In genomic region chr11:46808804-46809431, GRCh38 we compare ENCODE assay signal across 1 cellular context.
TF ChIP-seq lines count a peak whose summit lies in the region.

No MANE protein-coding gene starts in this region.

TF ChIP-seq in GM12878, 131 proteins besides CTCF, POLR2A, EP300 and RAD21 (continued from another document):
- no peak for TF ChIP-seq IRF5 (IDR thresholded peaks at IDR 0.05; ENCODE audit: borderline replicate concordance)
